8 cellular contexts compared by ENCODE assay signal in genomic region chr12:55931780-55932545, GRCh38. TPM values are rescaled to one million over a fixed set of nuclear protein-coding genes. Genes with fewer than 3 reads are reported as not detected.
A peak's percentile ranks its signal among the peaks of the same experiment; 100 is the strongest.
DNase-seq lines count a peak whose midpoint lies in the region; ATAC-seq and TF ChIP-seq lines count a peak whose summit lies in the region.

No MANE protein-coding gene starts in this region.

- no peak for ATAC-seq in GM18520 (IDR thresholded peaks at IDR 0.05; ENCODE audit: unreplicated experiment)

- peak overlapping the region; percentile 79 for H3K9ac ChIP-seq in endocrine pancreas (ENCODE audit: control insufficient read depth, insufficient read depth, low read length)

- H3K36me3 ChIP-seq in BJ (ENCODE audit: control insufficient read depth, insufficient read depth, low read length) (no peaks in the 10 kb centered on the region), HEK293 (ENCODE audit: control insufficient read depth in 2 of 2, insufficient read depth in 1 of 2, low read length in 2 of 2) (no peaks in the 10 kb centered on the region), WERI-Rb-1 (no peaks in the 10 kb centered on the region), endocrine pancreas (ENCODE audit: control insufficient read depth, insufficient read depth, low read length) (no peaks in the 10 kb centered on the region)

- TF ChIP-seq CTCF in BJ (IDR thresholded peaks at IDR 0.05; ENCODE audit: insufficient read depth, low read depth, low read length) (no peak), HEK293 (tag by site-specific recombination; IDR thresholded peaks at IDR 0.05) (no peak), WERI-Rb-1 (IDR thresholded peaks at IDR 0.05; ENCODE audit: low read depth, low read length) (no peak)

- CTCF ChIA-PET in BJ (lab: Yijun Ruan, JAX), result interaction anchor here (0.6 to 8.5 kb wide), 5 partner anchors 8 to 1124 kb away, joined by 3 to 86 read pairs (median 14); partner anchors contain the start of genes DNAJC14 and GDF11
- CTCF ChIA-PET in HEK293 (lab: Yijun Ruan, JAX), result interaction anchor here (0.6 to 1.3 kb wide), 4 partner anchors 9 to 194 kb away, joined by 3 to 5 read pairs (median 4); no protein-coding TSS in a partner anchor

- DNase-seq in BJ (ENCODE audit: low read depth) (no peak), WERI-Rb-1 (peak; percentile 25), medulla oblongata (ENCODE audit: extremely low spot score) (peak; percentile 43), superior temporal gyrus (ENCODE audit: extremely low spot score) (peak; percentile 19), NCI-H2196 treated with DMSO at 0.1 percent for 48 hours (lab: John Stamatoyannopoulos, UW; ENCODE audit: unreplicated experiment) (no peak)

- H3K4me1 ChIP-seq in HEK293 (ENCODE audit: control insufficient read depth, insufficient read depth, low read length) (peaks cover 4% of the 10 kb centered on the region; the same call in 1 of the 2 replicates), endocrine pancreas (ENCODE audit: control insufficient read depth, insufficient read depth, low read length) (no peaks in the 10 kb centered on the region)

- H3K27ac ChIP-seq in HEK293 (ENCODE audit: extremely low read depth, low read depth, low read length) (no peak overlapping the region; the same call in 1 of the 2 replicates), WERI-Rb-1 (no peak overlapping the region)

- H3K27me3 ChIP-seq in BJ (ENCODE audit: control insufficient read depth, insufficient read depth, low read length) (no peaks in the 10 kb centered on the region), WERI-Rb-1 (ENCODE audit: insufficient read depth, low read depth, severe bottlenecking) (no peaks in the 10 kb centered on the region), endocrine pancreas (ENCODE audit: control insufficient read depth, insufficient read depth, low read length) (no peaks in the 10 kb centered on the region)

- POLR2A ChIA-PET in BJ (lab: Charles Lee) (interaction anchor here (0.6 kb wide), 2 partner anchors 112 to 122 kb away, joined by 3 to 6 read pairs; no protein-coding TSS in a partner anchor), HEK293 (lab: Yijun Ruan, JAX) (interaction anchor here (0.5 to 2.1 kb wide), 4 partner anchors 42 to 217 kb away, joined by 3 to 13 read pairs (median 8); partner anchors contain the start of genes DNAJC14 and RAB5B)

- H3K9me3 ChIP-seq in HEK293 (ENCODE audit: control insufficient read depth, insufficient read depth, low read depth, low read length) (no peaks in the 10 kb centered on the region), WERI-Rb-1 (ENCODE audit: severe bottlenecking) (no peaks in the 10 kb centered on the region), endocrine pancreas (ENCODE audit: control insufficient read depth, low read length) (no peaks in the 10 kb centered on the region)

- peak overlapping the region; percentile 79 for H3K4me3 ChIP-seq in BJ (ENCODE audit: low read depth, low read length)
- peak overlapping the region; percentile 58 for H3K4me3 ChIP-seq in HEK293 (ENCODE audit: low read depth, low read length)
- H3K4me3 ChIP-seq in WERI-Rb-1 (ENCODE audit: low read depth, low read length), result peak overlapping the region; percentile 59
- peak overlapping the region; percentile 65 for H3K4me3 ChIP-seq in endocrine pancreas (ENCODE audit: control insufficient read depth, insufficient read depth, low read length)

TF ChIP-seq in HEK293, 187 proteins besides CTCF, POLR2A, EP300 and RAD21 (continues in another document):
- peak; percentile 99 for TF ChIP-seq ZBTB6 (tag by site-specific recombination; IDR thresholded peaks at IDR 0.05)
- TF ChIP-seq ZNF843 (tag by site-specific recombination; IDR thresholded peaks at IDR 0.05), result no peak
- TF ChIP-seq ZNF16 (tag by site-specific recombination; IDR thresholded peaks at IDR 0.05; ENCODE audit: low read depth), result no peak
- peak; percentile 37 for TF ChIP-seq ZBTB26 (tag by site-specific recombination; optimal IDR thresholded peaks at IDR 0.05)
- no peak for TF ChIP-seq ZNF521 (tag by site-specific recombination; IDR thresholded peaks at IDR 0.05)
- TF ChIP-seq PRDM10 (tag by site-specific recombination; IDR thresholded peaks at IDR 0.05), result peak; percentile 23
- peak; percentile 87 for TF ChIP-seq ZNF335 (tag by site-specific recombination; conservative IDR thresholded peaks at IDR 0.05)
- peak; percentile 79 for TF ChIP-seq PRDM4 (tag by site-specific recombination; IDR thresholded peaks at IDR 0.05)

RNA-seq across cellular contexts. Expression of gene DGKA, which starts 1.0 kb away (rescaled TPM):
- polyA plus RNA-seq in BJ (2011; rRNA removed), result 53.0 and 56.2 TPM in 2 replicates
- 44.6 and 47.5 TPM in 2 replicates for polyA minus RNA-seq in BJ (2011; rRNA and poly(A)+ RNA removed)

RNA-seq across cellular contexts. Expression of gene PYM1, which starts 4.3 kb away (rescaled TPM):
- 37.1 and 37.8 TPM in 2 replicates for polyA plus RNA-seq in BJ (2011; rRNA removed)
- polyA minus RNA-seq in BJ (2011; rRNA and poly(A)+ RNA removed), result 13.8 and 15.6 TPM in 2 replicates

RNA-seq across cellular contexts. Expression of gene PMEL, which starts 33.9 kb away (rescaled TPM):
- polyA plus RNA-seq in BJ (2011; rRNA removed), result 1.2 and 1.8 TPM in 2 replicates
- polyA minus RNA-seq in BJ (2011; rRNA and poly(A)+ RNA removed), result 0.85 and 0.87 TPM in 2 replicates

RNA-seq across cellular contexts. Expression of gene CDK2, which starts 34.7 kb away (rescaled TPM):
- 56.6 and 75.2 TPM in 2 replicates for polyA plus RNA-seq in BJ (2011; rRNA removed)
- polyA minus RNA-seq in BJ (2011; rRNA and poly(A)+ RNA removed), result 33.8 and 77.3 TPM in 2 replicates

RNA-seq across cellular contexts. Expression of gene RAB5B, which starts 41.9 kb away (rescaled TPM):
- polyA plus RNA-seq in BJ (2011; rRNA removed), result 117 and 130 TPM in 2 replicates
- polyA minus RNA-seq in BJ (2011; rRNA and poly(A)+ RNA removed), result 62.5 and 86.9 TPM in 2 replicates

Comparison
In these comparisons a context has a peak if more than half of its experiments do, and no peak if none do; other contexts are left out.
1. DNase-seq: peak in WERI-Rb-1 (single experiment), medulla oblongata (single experiment) and superior temporal gyrus (single experiment); none in BJ (single experiment) and NCI-H2196 treated with DMSO at 0.1 percent for 48 hours (single experiment).
2. Peak in every context shown above with its lines, with median percentiles within 50 percentile points of each other: H3K4me3 ChIP-seq.